Comparison of ENCODE assay signal across 8 cellular contexts in the genomic region with DNA sequence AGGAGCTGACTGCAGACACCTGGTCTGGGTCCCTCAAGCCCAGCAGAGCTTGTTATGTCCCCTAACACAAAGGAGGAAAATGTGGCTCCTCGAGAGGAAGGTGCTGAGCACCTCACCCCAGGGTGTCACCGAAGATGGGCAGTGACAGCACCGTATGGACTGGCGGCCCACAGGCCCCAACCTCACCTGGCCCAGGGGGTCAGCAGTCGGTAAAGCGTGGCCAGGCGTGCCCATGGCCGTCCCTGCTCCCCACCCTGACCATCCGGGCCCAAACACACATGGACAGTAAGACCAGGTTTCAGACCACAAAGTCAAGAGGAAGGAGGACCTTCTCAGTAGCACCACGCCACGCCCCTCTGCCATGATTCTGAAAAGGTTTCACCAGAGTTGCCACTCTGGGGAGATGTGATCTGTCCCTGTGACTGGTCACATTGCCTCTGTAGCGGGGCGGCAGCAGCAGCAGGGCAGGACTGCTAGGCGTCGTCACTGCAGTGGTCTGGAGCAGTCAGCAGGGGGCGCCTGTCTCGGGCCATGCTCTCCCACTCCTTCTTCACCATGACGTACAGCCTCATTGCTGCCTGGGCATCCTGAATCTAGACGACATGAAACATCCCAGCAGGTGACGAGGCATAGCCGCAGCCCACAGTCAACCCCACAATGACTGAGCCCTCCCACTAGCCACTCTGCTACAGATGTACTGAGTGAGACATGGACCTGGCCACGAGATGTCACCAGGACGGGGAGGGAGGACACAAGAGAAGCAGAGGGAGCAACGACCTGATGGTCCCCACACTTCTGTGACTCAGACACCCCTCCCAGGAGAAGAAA. TPM values are rescaled to one million over a fixed set of nuclear protein-coding genes. Genes with fewer than 3 reads are reported as not detected.
DNase-seq lines count a peak whose midpoint lies in the region; ATAC-seq and TF ChIP-seq lines count a peak whose summit lies in the region.

No MANE protein-coding gene starts in this region.

- no peaks in the 10 kb centered on the region for H3K27me3 ChIP-seq in heart right ventricle

- H3K4me1 ChIP-seq in heart right ventricle: peaks cover 0 to 13% (median 0%) of the 10 kb centered on the region in 9 donors

- H3K27me3 Mint-ChIP-seq in T-helper 1 cell treated with Interleukin-12 subunit alpha and Interleukin-12 subunit beta and Interleukin-4 antibody, amounts not matched to agents 30 μg/mL and 1 μg/mL, for 36 hours (ENCODE audit: low read depth): no peaks in the 10 kb centered on the region
- H3K27me3 Mint-ChIP-seq in activated naive CD8-positive, alpha-beta T cell treated with anti-CD3 and anti-CD28 coated beads, Interleukin-2, amount 50 U/mL, for 24 hours: no peaks in the 10 kb centered on the region

- no peak overlapping the region for H3K4me3 ChIP-seq in NB4 (ENCODE audit: low read depth, low read length)
- no peak overlapping the region for H3K4me3 ChIP-seq in heart right ventricle

- intact Hi-C loops in heart right ventricle (cut with DNase I): loop anchor here in 9 of 10 donors (1.0 to 10.0 kb wide), 7 partner anchors 78 to 321 kb away; no protein-coding TSS in a partner anchor

- H3K36me3 ChIP-seq in heart right ventricle: peaks cover 0 to 85% (median 40%) of the 10 kb centered on the region in 9 donors

- no peak overlapping the region for H3K27ac ChIP-seq in heart right ventricle

- H3K4me3 Mint-ChIP-seq in T-helper 1 cell treated with Interleukin-12 subunit alpha and Interleukin-12 subunit beta and Interleukin-4 antibody, amounts not matched to agents 30 μg/mL and 1 μg/mL, for 36 hours: no peak overlapping the region
- no peak overlapping the region for H3K4me3 Mint-ChIP-seq in activated naive CD8-positive, alpha-beta T cell treated with anti-CD3 and anti-CD28 coated beads, Interleukin-2, amount 50 U/mL, for 24 hours

- 54 to 63% methylated on average over 24 of the region's 24 CpGs for WGBS in heart right ventricle, 2 donors

- peak; percentile 91 for DNase-seq in AG20443 (ENCODE audit: low spot score)
- DNase-seq in NB4 (ENCODE audit: low read depth): peak; percentile 77
- peak; percentile 85 for DNase-seq in activated naive CD8-positive, alpha-beta T cell treated with anti-CD3 and anti-CD28 coated beads, Interleukin-2, amount 50 U/mL, for 24 hours
- peak; percentile 67 to 75 for DNase-seq in heart right ventricle
- DNase-seq in renal cortical epithelial cell (ENCODE audit: low read depth): peak; percentile 40

- peaks cover 5% of the 10 kb centered on the region for H3K4me1 Mint-ChIP-seq in T-helper 1 cell treated with Interleukin-12 subunit alpha and Interleukin-12 subunit beta and Interleukin-4 antibody, amounts not matched to agents 30 μg/mL and 1 μg/mL, for 36 hours (ENCODE audit: low read depth)
- peaks cover 8% of the 10 kb centered on the region for H3K4me1 Mint-ChIP-seq in activated naive CD8-positive, alpha-beta T cell treated with anti-CD3 and anti-CD28 coated beads, Interleukin-2, amount 50 U/mL, for 24 hours

- TF ChIP-seq CTCF in NB4 (IDR thresholded peaks at IDR 0.05; ENCODE audit: low read depth, low read length) (peak; percentile 91), heart right ventricle (IDR thresholded peaks at IDR 0.05) (peak; percentile 79 to 96 (median 92))

- peak; percentile 71 for ATAC-seq in GM19452 (IDR thresholded peaks at IDR 0.05; ENCODE audit: unreplicated experiment)
- ATAC-seq in activated naive CD8-positive, alpha-beta T cell treated with anti-CD3 and anti-CD28 coated beads, Interleukin-2, amount 50 U/mL, for 24 hours: peak; percentile 94
- peak; percentile 63 to 91 (median 82) for ATAC-seq in heart right ventricle
- no peak for ATAC-seq in GM19467 (IDR thresholded peaks at IDR 0.05; ENCODE audit: unreplicated experiment)

- peak overlapping the region; percentile 50 for H3K27ac Mint-ChIP-seq in T-helper 1 cell treated with Interleukin-12 subunit alpha and Interleukin-12 subunit beta and Interleukin-4 antibody, amounts not matched to agents 30 μg/mL and 1 μg/mL, for 36 hours
- H3K27ac Mint-ChIP-seq in activated naive CD8-positive, alpha-beta T cell treated with anti-CD3 and anti-CD28 coated beads, Interleukin-2, amount 50 U/mL, for 24 hours: peak overlapping the region; percentile 80

- no peaks in the 10 kb centered on the region for H3K9me3 ChIP-seq in heart right ventricle

- H3K9me3 Mint-ChIP-seq in T-helper 1 cell treated with Interleukin-12 subunit alpha and Interleukin-12 subunit beta and Interleukin-4 antibody, amounts not matched to agents 30 μg/mL and 1 μg/mL, for 36 hours: no peaks in the 10 kb centered on the region
- no peaks in the 10 kb centered on the region for H3K9me3 Mint-ChIP-seq in activated naive CD8-positive, alpha-beta T cell treated with anti-CD3 and anti-CD28 coated beads, Interleukin-2, amount 50 U/mL, for 24 hours

- TF ChIP-seq POLR2A in NB4 (IDR thresholded peaks at IDR 0.05; ENCODE audit: extremely low read depth, insufficient read length): no peak

- peaks cover 32% of the 10 kb centered on the region for H3K36me3 Mint-ChIP-seq in T-helper 1 cell treated with Interleukin-12 subunit alpha and Interleukin-12 subunit beta and Interleukin-4 antibody, amounts not matched to agents 30 μg/mL and 1 μg/mL, for 36 hours (ENCODE audit: low read depth)
- peaks cover 48% of the 10 kb centered on the region for H3K36me3 Mint-ChIP-seq in activated naive CD8-positive, alpha-beta T cell treated with anti-CD3 and anti-CD28 coated beads, Interleukin-2, amount 50 U/mL, for 24 hours (ENCODE audit: low read depth)

RNA-seq across cellular contexts. Expression of gene REXO4, which starts 11.1 kb away (rescaled TPM):
- total RNA-seq in heart right ventricle (10 to 100 TPM in 8 of 10 donors, 1 to 10 TPM in 2; 9.3 to 20.8 (median 10.9) TPM), renal cortical epithelial cell (10.8 and 25.3 TPM in 2 replicates)
- polyA plus RNA-seq in heart right ventricle: 10 to 100 TPM; 11.8 to 19.1 TPM

RNA-seq across cellular contexts. Expression of gene ADAMTS13, which starts 15.5 kb away (rescaled TPM):
- total RNA-seq in heart right ventricle (1 to 10 TPM; 2.2 to 4.8 (median 3.5) TPM), renal cortical epithelial cell (0.52 and 6.0 TPM in 2 replicates)
- polyA plus RNA-seq in heart right ventricle: 10 to 100 TPM in 1 of 2 donors, 1 to 10 TPM in 1; 1.5 to 17.8 TPM

RNA-seq across cellular contexts. Expression of gene STKLD1, which starts 30.5 kb away (rescaled TPM):
- 1 to 10 TPM in 3 of 10 donors, under 1 TPM in 5, not detected in 2; 0.20 to 1.7 (median 0.68) TPM for total RNA-seq in heart right ventricle
- polyA plus RNA-seq in heart right ventricle: 1 to 10 TPM in 1 of 2 donors, under 1 TPM in 1; 0.17 to 1.5 TPM
- total RNA-seq in renal cortical epithelial cell: 0.35 and 0.40 TPM in 2 replicates

RNA-seq across cellular contexts. Expression of gene SURF4, which starts 30.8 kb away (rescaled TPM):
- 100 to 1,000 TPM in 1 of 10 donors, 10 to 100 TPM in 9; 56.1 to 104 (median 64.2) TPM for total RNA-seq in heart right ventricle
- 100 to 1,000 TPM in 1 of 2 donors, 10 to 100 TPM in 1; 21.5 to 113 TPM for polyA plus RNA-seq in heart right ventricle
- total RNA-seq in renal cortical epithelial cell: 284 and 363 TPM in 2 replicates

RNA-seq across cellular contexts. Expression of gene SURF2, which starts 50.3 kb away (rescaled TPM):
- total RNA-seq in heart right ventricle: 10 to 100 TPM in 9 of 10 donors, 1 to 10 TPM in 1; 9.7 to 16.0 (median 14.1) TPM
- polyA plus RNA-seq in heart right ventricle: 10 to 100 TPM; 31.5 to 44.8 TPM
- total RNA-seq in renal cortical epithelial cell: 9.9 and 32.3 TPM in 2 replicates

Comparison
In these comparisons a context has a peak if more than half of its experiments do, and no peak if none do; other contexts are left out.
1. DNase-seq: peak in every context shown above with its lines; median percentile 91 in AG20443; 85 in activated naive CD8-positive, alpha-beta T cell treated with anti-CD3 and anti-CD28 coated beads, Interleukin-2, amount 50 U/mL, for 24 hours; 77 in NB4; 71 in heart right ventricle; 40 in renal cortical epithelial cell.